In the genomic region with DNA sequence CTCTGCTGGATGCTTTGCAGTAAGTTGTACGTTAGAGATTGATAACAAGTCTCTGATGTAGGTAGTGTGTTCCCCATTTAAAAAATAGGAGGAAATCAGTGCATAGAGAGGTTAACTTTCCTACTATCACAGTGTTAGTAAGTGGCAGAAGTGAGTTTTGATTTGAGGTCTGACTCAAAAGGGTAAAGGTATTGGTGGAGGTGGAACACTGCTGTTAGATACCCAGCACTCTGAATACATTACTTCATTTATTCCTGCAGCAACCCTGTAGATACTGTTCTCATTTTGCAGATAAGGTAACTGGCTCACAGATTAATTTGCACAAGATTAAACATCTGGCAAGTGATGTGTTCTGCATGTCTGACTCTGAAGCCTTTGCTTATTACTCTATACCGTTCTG, we compare ENCODE assay signal across 12 cellular contexts. TPM values are rescaled to one million over a fixed set of nuclear protein-coding genes. Genes with fewer than 3 reads are reported as not detected.
A peak's percentile ranks its signal among the peaks of the same experiment; 100 is the strongest.
DNase-seq lines count a peak whose midpoint lies in the region; ATAC-seq, FAIRE-seq and TF ChIP-seq lines count a peak whose summit lies in the region.
"Had no signal": no experiment of that assay in that cellular context is flagged by ENCODE, and none has a peak within 500 bp of the region (broad histone marks: within the 10 kb centered on the region; RNA-seq: fewer than 3 reads in every experiment).

No MANE protein-coding gene starts in this region.

- no peak for FAIRE-seq in HTR-8/SVneo (lab: Jason Lieb, UNC)
- FAIRE-seq: GM19239 had no signal

- TF ChIP-seq CTCF in glutamatergic neuron (IDR thresholded peaks at IDR 0.05; ENCODE audit: partially characterized antibody, unreplicated experiment): no peak

- peaks cover 13% of the 10 kb centered on the region for H3K27me3 Mint-ChIP-seq in glutamatergic neuron (ENCODE audit: unreplicated experiment)
- H3K27me3 Mint-ChIP-seq in stimulated activated naive CD8-positive, alpha-beta T cell treated with anti-CD3 and anti-CD28 coated beads, Interleukin-15, amount 100 ng/mL, for 72 hours: no peaks in the 10 kb centered on the region

- H3K36me3 Mint-ChIP-seq in glutamatergic neuron (ENCODE audit: unreplicated experiment): no peaks in the 10 kb centered on the region

- peaks cover 33% of the 10 kb centered on the region for H3K4me1 Mint-ChIP-seq in glutamatergic neuron (ENCODE audit: low read depth, unreplicated experiment)
- H3K4me1 Mint-ChIP-seq in stimulated activated naive CD8-positive, alpha-beta T cell treated with anti-CD3 and anti-CD28 coated beads, Interleukin-15, amount 100 ng/mL, for 72 hours: peaks cover 47% of the 10 kb centered on the region

- DNase-seq in NCI-H82 (lab: John Stamatoyannopoulos, UW) (peak; percentile 22), NCI-H82 treated with DMSO at 0.1 percent for 48 hours (lab: John Stamatoyannopoulos, UW; ENCODE audit: unreplicated experiment) (no peak), glutamatergic neuron (no peak), GM19238 (ENCODE audit: insufficient read length, low spot score) (no peak), HTR-8/SVneo (ENCODE audit: insufficient read length, low spot score) (no peak)
- DNase-seq in stimulated activated naive CD8-positive, alpha-beta T cell treated with anti-CD3 and anti-CD28 coated beads, Interleukin-15, amount 100 ng/mL, for 72 hours: no peak
- DNase-seq: activated CD8-positive, alpha-beta T cell treated with anti-CD3 and anti-CD28 coated beads, Interleukin-2, amount 10 ng/mL, durations not matched to agents 7 days and 5 days; effector CD8-positive, alpha-beta T cell; naive B cell had no signal

- ATAC-seq in SK-N-SH treated with all-trans-retinoic acid at 6 μM for 48 hours: no peak
- ATAC-seq in stimulated activated naive CD8-positive, alpha-beta T cell treated with anti-CD3 and anti-CD28 coated beads, Interleukin-15, amount 100 ng/mL, for 72 hours: peak; percentile 44
- ATAC-seq in HG03280 (IDR thresholded peaks at IDR 0.05; ENCODE audit: unreplicated experiment): no peak
- ATAC-seq: activated CD8-positive, alpha-beta T cell treated with anti-CD3 and anti-CD28 coated beads, Interleukin-2, amount 10 ng/mL, durations not matched to agents 7 days and 5 days had no signal

- H3K27ac Mint-ChIP-seq in glutamatergic neuron (ENCODE audit: unreplicated experiment): no peak overlapping the region
- no peak overlapping the region for H3K27ac Mint-ChIP-seq in stimulated activated naive CD8-positive, alpha-beta T cell treated with anti-CD3 and anti-CD28 coated beads, Interleukin-15, amount 100 ng/mL, for 72 hours
- H3K27ac Mint-ChIP-seq: activated CD8-positive, alpha-beta T cell treated with anti-CD3 and anti-CD28 coated beads, Interleukin-2, amount 10 ng/mL, durations not matched to agents 7 days and 5 days; naive B cell had no signal

- H3K4me3 Mint-ChIP-seq in glutamatergic neuron (ENCODE audit: unreplicated experiment): peak overlapping the region; percentile 97
- H3K4me3 Mint-ChIP-seq in stimulated activated naive CD8-positive, alpha-beta T cell treated with anti-CD3 and anti-CD28 coated beads, Interleukin-15, amount 100 ng/mL, for 72 hours: no peak overlapping the region
- H3K4me3 Mint-ChIP-seq: activated CD8-positive, alpha-beta T cell treated with anti-CD3 and anti-CD28 coated beads, Interleukin-2, amount 10 ng/mL, durations not matched to agents 7 days and 5 days; naive B cell had no signal

- H3K9me3 Mint-ChIP-seq in glutamatergic neuron (ENCODE audit: unreplicated experiment): peaks cover 15% of the 10 kb centered on the region
- H3K9me3 Mint-ChIP-seq in stimulated activated naive CD8-positive, alpha-beta T cell treated with anti-CD3 and anti-CD28 coated beads, Interleukin-15, amount 100 ng/mL, for 72 hours: no peaks in the 10 kb centered on the region

TF ChIP-seq in SK-N-SH treated with all-trans-retinoic acid at 6 μM for 48 hours, 23 proteins besides CTCF, POLR2A, EP300 and RAD21:
- peak; percentile 74 for TF ChIP-seq ZNF70 (CRISPR knock-in tag; IDR thresholded peaks at IDR 0.05)
- no peak for TF ChIP-seq TOX (CRISPR knock-in tag; IDR thresholded peaks at IDR 0.05; ENCODE audit: borderline replicate concordance)

RNA-seq across cellular contexts. Expression of gene CAMSAP2, which starts 3.1 kb away (rescaled TPM):
- 51.1 TPM for total RNA-seq in glutamatergic neuron (ENCODE audit: unreplicated experiment)
